In genomic region chr11:72439455-72439854, GRCh38 we compare ENCODE assay signal across 15 cellular contexts. TPM values are rescaled to one million over a fixed set of nuclear protein-coding genes. Genes with fewer than 3 reads are reported as not detected.
DNase-seq lines count a peak whose midpoint lies in the region; TF ChIP-seq lines count a peak whose summit lies in the region.
"Had no signal": no experiment of that assay in that cellular context is flagged by ENCODE, and none has a peak within 500 bp of the region (broad histone marks: within the 10 kb centered on the region; RNA-seq: fewer than 3 reads in every experiment).

No MANE protein-coding gene starts in this region.

- H3K4me3 ChIP-seq in astrocyte of the cerebellum (ENCODE audit: low read depth, low read length) = no peak overlapping the region
- H3K4me3 ChIP-seq: mucosa of descending colon had no signal

- H3K9me3 Mint-ChIP-seq in activated T-helper 1 cell treated with anti-CD3 and anti-CD28 coated beads, Interleukin-12 subunit alpha, Interleukin-12 subunit beta, Interleukin-2, Interleukin-4 antibody, amounts not matched to agents 30 ng/mL and 10 ng/mL and 1 ng/mL, durations not matched to agents 14 hours and 24 hours and 36 hours = no peaks in the 10 kb centered on the region
- H3K9me3 Mint-ChIP-seq: stimulated activated naive CD8-positive, alpha-beta T cell treated with anti-CD3 and anti-CD28 coated beads, Interleukin-15, Interleukin-2, amounts not matched to agents 100 ng/mL and 50 ng/mL, for 24 hours had no signal

- DNase-seq in AG20443 (ENCODE audit: low spot score) (peak; percentile 83), HPDE6-E6E7 (ENCODE audit: extremely low spot score) (peak; percentile 43), astrocyte of the cerebellum (ENCODE audit: low read depth) (peak; percentile 11), hepatic stellate cell (ENCODE audit: low spot score) (peak; percentile 32), cerebellum (ENCODE audit: low spot score) (no peak), NCI-H524 treated with DMSO at 0.1 percent for 48 hours (lab: John Stamatoyannopoulos, UW) (no peak), head of caudate nucleus (no peak)
- DNase-seq in activated T-helper 1 cell treated with anti-CD3 and anti-CD28 coated beads, Interleukin-12 subunit alpha, Interleukin-12 subunit beta, Interleukin-2, Interleukin-4 antibody, amounts not matched to agents 30 ng/mL and 10 ng/mL and 1 ng/mL, durations not matched to agents 14 hours and 24 hours and 36 hours (ENCODE audit: low spot score) = no peak
- DNase-seq: activated CD4-positive, CD25-positive, alpha-beta regulatory T cell treated with anti-CD3 and anti-CD28 coated beads, Interleukin-2, amount 50 U/mL, for 72 hours; activated T-cell treated with anti-CD3 and anti-CD28 coated beads for 4 hours; BE2C; KBM-7; mucosa of descending colon; NCI-H2029 treated with DMSO at 0.1 percent for 48 hours had no signal

- intact Hi-C loops in activated T-helper 1 cell treated with anti-CD3 and anti-CD28 coated beads, Interleukin-12 subunit alpha, Interleukin-12 subunit beta, Interleukin-2, Interleukin-4 antibody, amounts not matched to agents 30 ng/mL and 10 ng/mL and 1 ng/mL, durations not matched to agents 14 hours and 24 hours and 36 hours (cut with micrococcal nuclease) = no loop called here
- intact Hi-C loops in head of caudate nucleus (cut with DNase I) = no loop called here

- no peak for TF ChIP-seq CTCF in astrocyte of the cerebellum (IDR thresholded peaks at IDR 0.05; ENCODE audit: low read depth, low read length, missing control alignments)

- no peak overlapping the region for H3K4me3 Mint-ChIP-seq in activated T-helper 1 cell treated with anti-CD3 and anti-CD28 coated beads, Interleukin-12 subunit alpha, Interleukin-12 subunit beta, Interleukin-2, Interleukin-4 antibody, amounts not matched to agents 30 ng/mL and 10 ng/mL and 1 ng/mL, durations not matched to agents 14 hours and 24 hours and 36 hours
- H3K4me3 Mint-ChIP-seq: stimulated activated naive CD8-positive, alpha-beta T cell treated with anti-CD3 and anti-CD28 coated beads, Interleukin-15, Interleukin-2, amounts not matched to agents 100 ng/mL and 50 ng/mL, for 24 hours had no signal

- no peak overlapping the region for H3K27ac Mint-ChIP-seq in activated T-helper 1 cell treated with anti-CD3 and anti-CD28 coated beads, Interleukin-12 subunit alpha, Interleukin-12 subunit beta, Interleukin-2, Interleukin-4 antibody, amounts not matched to agents 30 ng/mL and 10 ng/mL and 1 ng/mL, durations not matched to agents 14 hours and 24 hours and 36 hours
- H3K27ac Mint-ChIP-seq: stimulated activated naive CD8-positive, alpha-beta T cell treated with anti-CD3 and anti-CD28 coated beads, Interleukin-15, Interleukin-2, amounts not matched to agents 100 ng/mL and 50 ng/mL, for 24 hours had no signal

- in situ Hi-C loops in astrocyte of the cerebellum (cut with HindIII; ENCODE audit: low sequenced_read_pairs) = no loop called here

- no peaks in the 10 kb centered on the region for H3K36me3 Mint-ChIP-seq in activated T-helper 1 cell treated with anti-CD3 and anti-CD28 coated beads, Interleukin-12 subunit alpha, Interleukin-12 subunit beta, Interleukin-2, Interleukin-4 antibody, amounts not matched to agents 30 ng/mL and 10 ng/mL and 1 ng/mL, durations not matched to agents 14 hours and 24 hours and 36 hours (ENCODE audit: low read depth)

- H3K4me1 Mint-ChIP-seq in activated T-helper 1 cell treated with anti-CD3 and anti-CD28 coated beads, Interleukin-12 subunit alpha, Interleukin-12 subunit beta, Interleukin-2, Interleukin-4 antibody, amounts not matched to agents 30 ng/mL and 10 ng/mL and 1 ng/mL, durations not matched to agents 14 hours and 24 hours and 36 hours (ENCODE audit: low read depth) = peaks cover 13% of the 10 kb centered on the region

- peaks cover 14% of the 10 kb centered on the region for H3K27me3 Mint-ChIP-seq in activated T-helper 1 cell treated with anti-CD3 and anti-CD28 coated beads, Interleukin-12 subunit alpha, Interleukin-12 subunit beta, Interleukin-2, Interleukin-4 antibody, amounts not matched to agents 30 ng/mL and 10 ng/mL and 1 ng/mL, durations not matched to agents 14 hours and 24 hours and 36 hours (ENCODE audit: insufficient read depth)
- H3K27me3 Mint-ChIP-seq: stimulated activated naive CD8-positive, alpha-beta T cell treated with anti-CD3 and anti-CD28 coated beads, Interleukin-15, Interleukin-2, amounts not matched to agents 100 ng/mL and 50 ng/mL, for 24 hours had no signal

RNA-seq across cellular contexts. Expression of gene CLPB, which starts 5.1 kb away (rescaled TPM):
- total RNA-seq in cerebellum = 50.1 TPM
- 41.3 and 41.4 TPM in 2 replicates for total RNA-seq in activated T-helper 1 cell treated with anti-CD3 and anti-CD28 coated beads, Interleukin-12 subunit alpha, Interleukin-12 subunit beta, Interleukin-2, Interleukin-4 antibody, amounts not matched to agents 30 ng/mL and 10 ng/mL and 1 ng/mL, durations not matched to agents 14 hours and 24 hours and 36 hours

Comparison
In these comparisons a context has a peak if more than half of its experiments do, and no peak if none do; other contexts are left out.
1. DNase-seq: peak in AG20443 (single experiment), HPDE6-E6E7 (single experiment), astrocyte of the cerebellum (single experiment) and hepatic stellate cell (single experiment); none in cerebellum (single experiment), activated T-helper 1 cell treated with anti-CD3 and anti-CD28 coated beads, Interleukin-12 subunit alpha, Interleukin-12 subunit beta, Interleukin-2, Interleukin-4 antibody, amounts not matched to agents 30 ng/mL and 10 ng/mL and 1 ng/mL, durations not matched to agents 14 hours and 24 hours and 36 hours (single experiment), NCI-H524 treated with DMSO at 0.1 percent for 48 hours (single experiment) and head of caudate nucleus (0 of 42).